Comparison of ENCODE assay signal across 21 cellular contexts in genomic region chr7:149218469-149219420, GRCh38. TPM values are rescaled to one million over a fixed set of nuclear protein-coding genes. Genes with fewer than 3 reads are reported as not detected.
DNase-seq lines count a peak whose midpoint lies in the region; ATAC-seq lines count a peak whose summit lies in the region.
"Had no signal": no experiment of that assay in that cellular context is flagged by ENCODE, and none has a peak within 500 bp of the region (broad histone marks: within the 10 kb centered on the region; RNA-seq: fewer than 3 reads in every experiment).

No MANE protein-coding gene starts in this region.

- no peak overlapping the region for H3K4me3 Mint-ChIP-seq in activated naive CD8-positive, alpha-beta T cell treated with anti-CD3 and anti-CD28 coated beads, Interleukin-2, amount 50 U/mL, for 24 hours
- no peak overlapping the region for H3K4me3 Mint-ChIP-seq in activated naive CD8-positive, alpha-beta T cell treated with anti-CD3 and anti-CD28 coated beads for 36 hours

- no peaks in the 10 kb centered on the region for H3K9me3 Mint-ChIP-seq in activated naive CD8-positive, alpha-beta T cell treated with anti-CD3 and anti-CD28 coated beads, Interleukin-2, amount 50 U/mL, for 24 hours
- H3K9me3 Mint-ChIP-seq in activated naive CD8-positive, alpha-beta T cell treated with anti-CD3 and anti-CD28 coated beads for 36 hours: no peaks in the 10 kb centered on the region

- H3K27ac Mint-ChIP-seq in activated naive CD8-positive, alpha-beta T cell treated with anti-CD3 and anti-CD28 coated beads, Interleukin-2, amount 50 U/mL, for 24 hours: peak overlapping the region; percentile 50
- no peak overlapping the region for H3K27ac Mint-ChIP-seq in activated naive CD8-positive, alpha-beta T cell treated with anti-CD3 and anti-CD28 coated beads for 36 hours

- no peak for DNase-seq in activated naive CD8-positive, alpha-beta T cell treated with anti-CD3 and anti-CD28 coated beads, Interleukin-2, amount 50 U/mL, for 24 hours
- no peak for DNase-seq in activated naive CD8-positive, alpha-beta T cell treated with anti-CD3 and anti-CD28 coated beads for 36 hours
- DNase-seq in astrocyte of the hippocampus (ENCODE audit: low read depth, low spot score) (peak; percentile 41), inferior parietal cortex (ENCODE audit: extremely low spot score) (peak; percentile 13), superior temporal gyrus (ENCODE audit: extremely low spot score) (peak; percentile 36)
- DNase-seq: activated CD4-positive, CD25-positive, alpha-beta regulatory T cell treated with anti-CD3 and anti-CD28 coated beads, Interleukin-2, amount 50 U/mL, for 72 hours; activated effector memory CD4-positive, alpha-beta T cell treated with anti-CD3 and anti-CD28 coated beads, Interleukin-2, amount 50 U/mL, for 16 hours; Calu3; central memory CD4-positive, alpha-beta T cell; effector CD4-positive, alpha-beta T cell; EL; glutamatergic neuron; left cardiac atrium; NCI-H69; small intestine; stimulated activated CD4-positive, alpha-beta T cell treated with anti-CD3 and anti-CD28 coated beads, Interleukin-4, amount 100 ng/mL, for 24 hours had no signal

- no peaks in the 10 kb centered on the region for H3K4me1 Mint-ChIP-seq in activated naive CD8-positive, alpha-beta T cell treated with anti-CD3 and anti-CD28 coated beads, Interleukin-2, amount 50 U/mL, for 24 hours
- no peaks in the 10 kb centered on the region for H3K4me1 Mint-ChIP-seq in activated naive CD8-positive, alpha-beta T cell treated with anti-CD3 and anti-CD28 coated beads for 36 hours

- no peaks in the 10 kb centered on the region for H3K27me3 Mint-ChIP-seq in activated naive CD8-positive, alpha-beta T cell treated with anti-CD3 and anti-CD28 coated beads, Interleukin-2, amount 50 U/mL, for 24 hours
- no peaks in the 10 kb centered on the region for H3K27me3 Mint-ChIP-seq in activated naive CD8-positive, alpha-beta T cell treated with anti-CD3 and anti-CD28 coated beads for 36 hours

- ATAC-seq in activated naive CD8-positive, alpha-beta T cell treated with anti-CD3 and anti-CD28 coated beads, Interleukin-2, amount 50 U/mL, for 24 hours: no peak
- ATAC-seq in HG02759 (IDR thresholded peaks at IDR 0.05; ENCODE audit: unreplicated experiment): no peak
- no peak for ATAC-seq in HG03432 (IDR thresholded peaks at IDR 0.05; ENCODE audit: unreplicated experiment)
- no peak for ATAC-seq in HG03378 (IDR thresholded peaks at IDR 0.05; ENCODE audit: unreplicated experiment)
- ATAC-seq: HCT116, K562, left cardiac atrium had no signal

- peaks cover 62% of the 10 kb centered on the region for H3K36me3 Mint-ChIP-seq in activated naive CD8-positive, alpha-beta T cell treated with anti-CD3 and anti-CD28 coated beads, Interleukin-2, amount 50 U/mL, for 24 hours (ENCODE audit: low read depth)
- peaks cover 39% of the 10 kb centered on the region for H3K36me3 Mint-ChIP-seq in activated naive CD8-positive, alpha-beta T cell treated with anti-CD3 and anti-CD28 coated beads for 36 hours

RNA-seq across cellular contexts. Expression of gene ZNF212, which starts 20.7 kb away (rescaled TPM):
- 10 to 100 TPM; 12.5 to 14.6 TPM for total RNA-seq in activated naive CD8-positive, alpha-beta T cell treated with anti-CD3 and anti-CD28 coated beads for 36 hours

RNA-seq across cellular contexts. Expression of gene ZNF282, which starts 23.4 kb away (rescaled TPM):
- total RNA-seq in activated naive CD8-positive, alpha-beta T cell treated with anti-CD3 and anti-CD28 coated beads for 36 hours: 10 to 100 TPM; 30.7 to 30.8 TPM

RNA-seq across cellular contexts. Expression of gene ZNF783, which starts 43.3 kb away (rescaled TPM):
- 10 to 100 TPM; 14.4 to 16.2 TPM for total RNA-seq in activated naive CD8-positive, alpha-beta T cell treated with anti-CD3 and anti-CD28 coated beads for 36 hours

Comparison
In these comparisons a context has a peak if more than half of its experiments do, and no peak if none do; other contexts are left out.
1. DNase-seq: peak in astrocyte of the hippocampus (single experiment), inferior parietal cortex (single experiment) and superior temporal gyrus (single experiment); none in activated naive CD8-positive, alpha-beta T cell treated with anti-CD3 and anti-CD28 coated beads, Interleukin-2, amount 50 U/mL, for 24 hours (single experiment) and activated naive CD8-positive, alpha-beta T cell treated with anti-CD3 and anti-CD28 coated beads for 36 hours (single experiment).